In genomic region chr3:57787867-57788623, GRCh38 we compare ENCODE assay signal across 9 cellular contexts. TPM values are rescaled to one million over a fixed set of nuclear protein-coding genes. Genes with fewer than 3 reads are reported as not detected.
DNase-seq lines count a peak whose midpoint lies in the region; ATAC-seq lines count a peak whose summit lies in the region.
"Had no signal": no experiment of that assay in that cellular context is flagged by ENCODE, and none has a peak within 500 bp of the region (broad histone marks: within the 10 kb centered on the region; RNA-seq: fewer than 3 reads in every experiment).

No MANE protein-coding gene starts in this region.

- no peak overlapping the region for H3K27ac Mint-ChIP-seq in naive thymus-derived CD4-positive, alpha-beta T cell

- H3K4me1 ChIP-seq in naive thymus-derived CD4-positive, alpha-beta T cell (ENCODE audit: control insufficient read depth in 2 of 2, insufficient read depth in 2 of 2, low read length in 2 of 2): peaks cover 6% of the 10 kb centered on the region in 2 donors

- no peaks in the 10 kb centered on the region for H3K27me3 Mint-ChIP-seq in naive thymus-derived CD4-positive, alpha-beta T cell

- H3K9me3 ChIP-seq in naive thymus-derived CD4-positive, alpha-beta T cell (ENCODE audit: control insufficient read depth in 2 of 3, low read length in 3 of 3): no peaks in the 10 kb centered on the region

- POLR2A ChIA-PET in naive thymus-derived CD4-positive, alpha-beta T cell (lab: Charles Lee): interaction anchor here (0.6 to 0.8 kb wide), 2 partner anchors 90 to 519 kb away, joined by 3 read pairs; no protein-coding TSS in a partner anchor

- H3K4me3 Mint-ChIP-seq in naive thymus-derived CD4-positive, alpha-beta T cell: no peak overlapping the region

- H3K27ac ChIP-seq in naive thymus-derived CD4-positive, alpha-beta T cell (ENCODE audit: low read depth, low read length): no peak overlapping the region
- H3K27ac ChIP-seq: epithelial cell of prostate had no signal

- CTCF ChIA-PET in naive thymus-derived CD4-positive, alpha-beta T cell (lab: Charles Lee): no interaction called here

- peak; percentile 0 for DNase-seq in NCI-H2196 (lab: John Stamatoyannopoulos, UW; ENCODE audit: unreplicated experiment)
- no peak for DNase-seq in NCI-H2196 treated with DMSO at 0.1 percent for 48 hours (lab: John Stamatoyannopoulos, UW; ENCODE audit: unreplicated experiment)
- DNase-seq in M059J (ENCODE audit: low read depth): peak; percentile 89
- no peak for DNase-seq in naive thymus-derived CD4-positive, alpha-beta T cell
- DNase-seq in posterior cingulate gyrus: no peak
- no peak for DNase-seq in activated gamma-delta T cell (lab: John Stamatoyannopoulos, UW)
- no peak for DNase-seq in T-helper 9 cell

- peaks cover 6 to 45% (median 28%) of the 10 kb centered on the region in 7 donors for H3K4me1 Mint-ChIP-seq in naive thymus-derived CD4-positive, alpha-beta T cell

- ATAC-seq in HG02588 (IDR thresholded peaks at IDR 0.05; ENCODE audit: unreplicated experiment): peak; percentile 96
- peak; percentile 49 for ATAC-seq in naive thymus-derived CD4-positive, alpha-beta T cell

- no peaks in the 10 kb centered on the region for H3K27me3 ChIP-seq in naive thymus-derived CD4-positive, alpha-beta T cell (ENCODE audit: control insufficient read depth in 2 of 2, insufficient read depth in 2 of 2, low read length in 2 of 2)

- no peaks in the 10 kb centered on the region for H3K9me3 Mint-ChIP-seq in naive thymus-derived CD4-positive, alpha-beta T cell

- H3K36me3 ChIP-seq in naive thymus-derived CD4-positive, alpha-beta T cell (ENCODE audit: control insufficient read depth in 2 of 3, insufficient read depth in 3 of 3, low read length in 3 of 3): no peaks in the 10 kb centered on the region

- intact Hi-C loops in naive thymus-derived CD4-positive, alpha-beta T cell (cut with micrococcal nuclease): no loop called here
- intact Hi-C loops in posterior cingulate gyrus (cut with DNase I): no loop called here

- peaks cover 0 to 10% (median 6%) of the 10 kb centered on the region in 5 donors for H3K36me3 Mint-ChIP-seq in naive thymus-derived CD4-positive, alpha-beta T cell

- no peak overlapping the region for H3K4me3 ChIP-seq in naive thymus-derived CD4-positive, alpha-beta T cell (ENCODE audit: low read length)

RNA-seq across cellular contexts. Expression of gene SLMAP, which starts 31.9 kb away (rescaled TPM):
- total RNA-seq in M059J (2014; rRNA removed; shearing (Covaris generic)): 26.1 and 31.2 TPM in 2 replicates
- total RNA-seq in naive thymus-derived CD4-positive, alpha-beta T cell: 10 to 100 TPM; 54.6 to 77.1 (median 66.6) TPM
- 10 to 100 TPM; 20.2 to 30.8 TPM for polyA plus RNA-seq in naive thymus-derived CD4-positive, alpha-beta T cell

Comparison
In these comparisons a context has a peak if more than half of its experiments do, and no peak if none do; other contexts are left out.
1. DNase-seq: peak in NCI-H2196 (single experiment) and M059J (single experiment); none in NCI-H2196 treated with DMSO at 0.1 percent for 48 hours (single experiment), naive thymus-derived CD4-positive, alpha-beta T cell (0 of 9), posterior cingulate gyrus (0 of 10), activated gamma-delta T cell (single experiment) and T-helper 9 cell (single experiment).